19 cellular contexts compared by ENCODE assay signal in genomic region chr12:99450231-99450630, GRCh38.
A peak's percentile ranks its signal among the peaks of the same experiment; 100 is the strongest.
DNase-seq lines count a peak whose midpoint lies in the region; ATAC-seq, FAIRE-seq and TF ChIP-seq lines count a peak whose summit lies in the region.
"Had no signal": no experiment of that assay in that cellular context is flagged by ENCODE, and none has a peak within 500 bp of the region (broad histone marks: within the 10 kb centered on the region; RNA-seq: fewer than 3 reads in every experiment).

No MANE protein-coding gene starts in this region.

- peaks cover 20% of the 10 kb centered on the region for H3K4me1 Mint-ChIP-seq in nephron
- H3K4me1 Mint-ChIP-seq: CD4-positive, alpha-beta memory T cell had no signal

- FAIRE-seq in A549 (lab: Jason Lieb, UNC) = no peak
- FAIRE-seq: GM12878, H1 had no signal

- peak overlapping the region; percentile 39; the same call in 1 of the 3 replicates for H3K4me2 ChIP-seq in A549
- H3K4me2 ChIP-seq: BLaER1 had no signal

- TF ChIP-seq CTCF in A549 (IDR thresholded peaks at IDR 0.05) = no peak
- no peak for TF ChIP-seq CTCF in nephron (IDR thresholded peaks at IDR 0.05; ENCODE audit: unreplicated experiment in 3 of 3)

- no peak overlapping the region for H3K4me3 Mint-ChIP-seq in nephron
- H3K4me3 Mint-ChIP-seq: CD4-positive, alpha-beta memory T cell had no signal

- peaks cover 8% of the 10 kb centered on the region for H3K9me3 Mint-ChIP-seq in nephron

- no peak for ATAC-seq in A549
- ATAC-seq: GM12878 had no signal

- no peaks in the 10 kb centered on the region for H3K36me3 Mint-ChIP-seq in nephron (ENCODE audit: low read depth)
- H3K36me3 Mint-ChIP-seq: CD4-positive, alpha-beta memory T cell had no signal

- no peaks in the 10 kb centered on the region for H3K36me3 ChIP-seq in MG63

- TF ChIP-seq POLR2A in A549 (IDR thresholded peaks at IDR 0.05; ENCODE audit: low read length) = no peak

- no peak for TF ChIP-seq EP300 in A549 (IDR thresholded peaks at IDR 0.05)

- 6% methylated on average over 2 of the region's 2 CpGs for WGBS in A549 (ENCODE audit: missing lambda C conversion rate)

- no peak for DNase-seq in A549 (ENCODE audit: low read depth in 1 of 2, low spot score in 1 of 2)
- peak; percentile 10 for DNase-seq in MG63
- peak; percentile 35 for DNase-seq in dedifferentiated amniotic fluid mesenchymal stem cell (ENCODE audit: extremely low spot score)
- no peak for DNase-seq in OCI-M1 (lab: John Stamatoyannopoulos, UW)
- DNase-seq in medulla oblongata (ENCODE audit: extremely low spot score) = no peak
- no peak for DNase-seq in activated naive CD4-positive, alpha-beta T cell (lab: John Stamatoyannopoulos, UW)
- no peak for DNase-seq in A172 (ENCODE audit: low spot score)
- DNase-seq: 8988T; Calu3; CD4-positive, alpha-beta memory T cell; GF-D8; MV-4-11; NCI-H1694 treated with DMSO at 0.1 percent for 48 hours; NK-92 treated with Interleukin-12 subunit alpha and Interleukin-12 subunit beta, amount 100 ng/mL, for 24 hours; SHP77 treated with DMSO at 0.1 percent for 48 hours had no signal

- H3K4me3 ChIP-seq in A549 (no peak overlapping the region), MG63 (no peak overlapping the region)
- H3K4me3 ChIP-seq: BLaER1, GM12878 had no signal

- peaks cover 4% of the 10 kb centered on the region for H3K27me3 Mint-ChIP-seq in nephron (ENCODE audit: low read depth)
- H3K27me3 Mint-ChIP-seq: CD4-positive, alpha-beta memory T cell had no signal

- peak overlapping the region; percentile 19 to 45; a peak in 4 of 6 replicates for H3K27ac ChIP-seq in A549
- H3K27ac ChIP-seq: BLaER1 had no signal

- TF ChIP-seq RAD21 in A549 (conservative IDR thresholded peaks at IDR 0.05 in 1 of 2, IDR thresholded peaks at IDR 0.05 in 1 of 2) = no peak

- H3K27ac Mint-ChIP-seq in nephron = peak overlapping the region; percentile 76 to 88 (median 86)
- H3K27ac Mint-ChIP-seq: CD4-positive, alpha-beta memory T cell had no signal

- peaks cover 30% of the 10 kb centered on the region for H3K4me1 ChIP-seq in A549

- H3K9me3 ChIP-seq in A549 (peaks cover 11% of the 10 kb centered on the region; the same call in 2 of the 3 replicates), MG63 (no peaks in the 10 kb centered on the region)

- POLR2A ChIA-PET in A549 (lab: Yijun Ruan, JAX) = no interaction called here

- CTCF ChIA-PET in A549 (lab: Yijun Ruan, JAX) = no interaction called here

- no peaks in the 10 kb centered on the region for H3K27me3 ChIP-seq in MG63
- H3K27me3 ChIP-seq: BLaER1 had no signal

TF ChIP-seq in A549, 52 proteins besides CTCF, POLR2A, EP300 and RAD21:
- TF ChIP-seq RFX5 (IDR thresholded peaks at IDR 0.05) = no peak
- TF ChIP-seq EHMT2 (IDR thresholded peaks at IDR 0.05; ENCODE audit: low read depth) = no peak
- no peak for TF ChIP-seq NPAS2 (CRISPR knock-in tag; IDR thresholded peaks at IDR 0.05; ENCODE audit: borderline replicate concordance)
- TF ChIP-seq FOSB (CRISPR knock-in tag; IDR thresholded peaks at IDR 0.05) = no peak
- TF ChIP-seq CBX8 (IDR thresholded peaks at IDR 0.05) = no peak
- no peak for TF ChIP-seq ZC3H11A (IDR thresholded peaks at IDR 0.05)
- no peak for TF ChIP-seq ESRRA (IDR thresholded peaks at IDR 0.05; ENCODE audit: borderline replicate concordance, low read length)
- TF ChIP-seq TFCP2L1 (CRISPR knock-in tag; IDR thresholded peaks at IDR 0.05) = no peak
- no peak for TF ChIP-seq CHD2 (IDR thresholded peaks at IDR 0.05; ENCODE audit: low read length, partially characterized antibody)
- TF ChIP-seq TP53 (CRISPR knock-in tag; IDR thresholded peaks at IDR 0.05) = no peak
- no peak for TF ChIP-seq RCOR1 (IDR thresholded peaks at IDR 0.05; ENCODE audit: low read depth, low read length)
- TF ChIP-seq HOXB13 (CRISPR knock-in tag; IDR thresholded peaks at IDR 0.05; ENCODE audit: low read depth) = no peak
- no peak for TF ChIP-seq CHD4 (IDR thresholded peaks at IDR 0.05; ENCODE audit: borderline replicate concordance)
- TF ChIP-seq RNF2 (IDR thresholded peaks at IDR 0.05; ENCODE audit: borderline replicate concordance, low read depth) = no peak
- no peak for TF ChIP-seq PHF8 (IDR thresholded peaks at IDR 0.05; ENCODE audit: borderline replicate concordance, low read depth)
- TF ChIP-seq MAX (IDR thresholded peaks at IDR 0.05) = no peak
- TF ChIP-seq BHLHE40 (IDR thresholded peaks at IDR 0.05; ENCODE audit: low read depth, low read length) = no peak
- TF ChIP-seq SMC3 (IDR thresholded peaks at IDR 0.05) = no peak

Comparison
In these comparisons a context has a peak if more than half of its experiments do, and no peak if none do; other contexts are left out.
1. DNase-seq: peak in MG63 (single experiment) and dedifferentiated amniotic fluid mesenchymal stem cell (single experiment); none in A549 (0 of 2), OCI-M1 (single experiment), medulla oblongata (single experiment), activated naive CD4-positive, alpha-beta T cell (0 of 4) and A172 (single experiment).